In the genomic region with DNA sequence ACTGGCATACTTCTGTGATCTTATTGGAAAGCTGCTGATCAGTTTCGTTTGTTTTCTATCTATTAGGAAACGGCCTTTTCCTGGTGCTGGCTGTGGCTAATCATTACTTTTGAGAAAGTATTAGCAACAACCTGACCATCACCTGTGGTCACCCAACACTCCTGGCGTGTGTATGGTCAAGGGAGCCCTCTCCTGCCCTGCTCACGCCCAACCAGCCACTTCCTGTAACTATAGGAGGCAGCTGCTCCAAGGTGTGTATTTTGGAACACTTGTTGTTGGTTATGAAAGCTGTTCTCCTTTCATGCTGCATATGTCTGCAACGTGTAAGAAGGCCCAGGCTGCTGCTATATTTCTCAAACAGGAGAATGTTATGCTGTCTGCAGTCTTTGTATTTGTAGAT, we compare ENCODE assay signal across 25 cellular contexts.
"Had no signal": no experiment of that assay in that cellular context is flagged by ENCODE, and none has a peak within 500 bp of the region (broad histone marks: within the 10 kb centered on the region; RNA-seq: fewer than 3 reads in every experiment).

No MANE protein-coding gene starts in this region.

- H3K27me3 ChIP-seq: ascending aorta, brain microvascular endothelial cell had no signal

- DNase-seq: activated CD4-positive, alpha-beta memory T cell treated with anti-CD3 and anti-CD28 coated beads for 36 hours; activated CD4-positive, alpha-beta T cell treated with anti-CD3 and anti-CD28 coated beads for 36 hours; activated CD4-positive, alpha-beta T cell treated with anti-CD3 and anti-CD28 coated beads, Interleukin-2, amount 10 ng/mL, durations not matched to agents 24 days and 14 days; activated CD4-positive, CD25-positive, alpha-beta regulatory T cell; activated CD4-positive, CD25-positive, alpha-beta regulatory T cell treated with anti-CD3 and anti-CD28 coated beads, Interleukin-2, amount 50 U/mL, for 72 hours; activated CD8-positive, alpha-beta memory T cell treated with anti-CD3 and anti-CD28 coated beads, Interleukin-2, amount 10 ng/mL, durations not matched to agents 7 days and 5 days; activated CD8-positive, alpha-beta memory T cell treated with anti-CD3 and anti-CD28 coated beads, Interleukin-2, amount 50 U/mL, for 4 hours; activated CD8-positive, alpha-beta T cell treated with anti-CD3 and anti-CD28 coated beads, Interleukin-2, amount 10 ng/mL, durations not matched to agents 7 days and 5 days; activated effector memory CD4-positive, alpha-beta T cell treated with anti-CD3 and anti-CD28 coated beads, Interleukin-2, amount 50 U/mL, for 16 hours; activated naive CD4-positive, alpha-beta T cell; activated naive CD4-positive, alpha-beta T cell treated with anti-CD3 and anti-CD28 coated beads, Interleukin-2, amount 10 ng/mL, durations not matched to agents 7 days and 5 days; activated naive CD8-positive, alpha-beta T cell treated with anti-CD3 and anti-CD28 coated beads, Interleukin-2, amount 10 ng/mL, durations not matched to agents 7 days and 5 days; activated T-cell treated with anti-CD3 and anti-CD28 coated beads, Interleukin-2, amount 50 U/mL, for 1 hour; activated T-cell treated with anti-CD3 and anti-CD28 coated beads, Interleukin-2, amount 50 U/mL, for 48 hours; brain microvascular endothelial cell; dorsolateral prefrontal cortex; effector memory CD4-positive, alpha-beta T cell; endodermal cell; foreskin fibroblast; head of caudate nucleus; T-helper 2 cell had no signal

- H3K9me3 ChIP-seq: ascending aorta had no signal

- H3K27ac ChIP-seq: ascending aorta, brain microvascular endothelial cell, coronary artery, dorsolateral prefrontal cortex had no signal

- ATAC-seq: activated CD4-positive, alpha-beta T cell treated with anti-CD3 and anti-CD28 coated beads for 36 hours; activated CD8-positive, alpha-beta memory T cell treated with anti-CD3 and anti-CD28 coated beads, Interleukin-2, amount 10 ng/mL, durations not matched to agents 7 days and 5 days; activated CD8-positive, alpha-beta T cell treated with anti-CD3 and anti-CD28 coated beads, Interleukin-2, amount 10 ng/mL, durations not matched to agents 7 days and 5 days; activated naive CD4-positive, alpha-beta T cell treated with anti-CD3 and anti-CD28 coated beads, Interleukin-2, amount 50 U/mL, for 72 hours; esophagus mucosa had no signal

- H3K4me3 ChIP-seq: ascending aorta, coronary artery, dorsolateral prefrontal cortex had no signal

- H3K4me1 ChIP-seq: ascending aorta had no signal

- H3K36me3 ChIP-seq: ascending aorta, brain microvascular endothelial cell had no signal
